In the genomic region with DNA sequence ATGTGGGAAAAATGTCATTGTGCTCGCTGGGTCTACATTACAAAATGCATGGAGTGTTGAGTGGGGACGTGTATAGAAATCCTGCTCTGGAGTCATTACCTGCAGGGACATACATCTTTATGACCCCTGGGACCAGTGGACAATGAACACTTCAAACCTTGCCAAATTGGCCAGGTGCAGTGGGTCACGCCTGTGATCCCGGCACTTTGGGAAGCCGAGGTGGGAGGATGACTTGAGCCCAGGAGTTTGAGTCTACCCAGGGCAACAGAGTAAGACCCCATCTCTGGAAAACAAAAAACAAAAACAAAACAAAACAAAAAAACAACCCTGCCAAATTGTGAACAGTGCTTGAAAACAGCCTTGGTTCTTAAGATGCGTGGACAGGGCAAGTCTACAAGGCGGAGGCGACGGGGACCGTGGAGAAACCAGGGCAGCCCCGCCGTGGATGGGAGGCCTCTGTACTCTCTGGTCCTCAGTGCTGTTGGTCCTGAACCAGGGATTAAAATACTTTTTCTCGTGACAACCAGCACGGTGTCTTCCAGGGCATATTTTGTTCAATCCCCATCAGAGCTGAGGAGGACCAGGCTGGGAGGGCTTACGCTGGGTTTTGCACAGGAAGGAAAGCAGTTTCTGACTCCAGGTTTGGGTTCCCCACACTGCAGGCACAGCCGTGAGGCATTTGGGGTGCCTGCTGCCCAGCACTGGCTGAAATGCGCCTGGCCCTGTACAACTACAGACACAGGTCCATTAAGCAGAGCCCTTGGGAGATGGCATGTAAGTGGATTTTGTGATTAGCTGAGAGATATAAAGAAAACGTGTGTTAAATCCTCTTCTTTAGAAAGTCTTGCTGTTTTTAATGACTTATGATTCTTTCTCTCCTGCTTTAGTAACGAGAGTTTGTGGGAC, we compare ENCODE assay signal across 15 cellular contexts. TPM values are rescaled to one million over a fixed set of nuclear protein-coding genes. Genes with fewer than 3 reads are reported as not detected.
DNase-seq lines count a peak whose midpoint lies in the region; ATAC-seq and TF ChIP-seq lines count a peak whose summit lies in the region.
"Had no signal": no experiment of that assay in that cellular context is flagged by ENCODE, and none has a peak within 500 bp of the region (broad histone marks: within the 10 kb centered on the region; RNA-seq: fewer than 3 reads in every experiment).

No MANE protein-coding gene starts in this region.

- H3K4me3 ChIP-seq in OCI-LY1 (ENCODE audit: low read depth, low read length, poor library complexity, severe bottlenecking) (peak overlapping the region; percentile 3), mesenchymal stem cell (ENCODE audit: insufficient read depth in 1 of 2, low read depth in 1 of 2, low read length in 2 of 2) (peak overlapping the region in 1 of 2 experiments; percentile 4)
- H3K4me3 ChIP-seq: lower lobe of right lung had no signal

- peaks cover 62% of the 10 kb centered on the region for H3K4me1 ChIP-seq in OCI-LY1 (ENCODE audit: insufficient read depth, low read length, severe bottlenecking)
- H3K4me1 ChIP-seq in mesenchymal stem cell (ENCODE audit: control insufficient read depth, insufficient read depth, low read depth, low read length) = no peaks in the 10 kb centered on the region
- H3K4me1 ChIP-seq: lower lobe of right lung had no signal

- H2BK5ac ChIP-seq in mesenchymal stem cell (ENCODE audit: low read depth, low read length, poor library complexity, severe bottlenecking) = no peak overlapping the region

- H4K8ac ChIP-seq in mesenchymal stem cell (ENCODE audit: low read length) = peak overlapping the region; percentile 16

- no peak overlapping the region for H2BK120ac ChIP-seq in mesenchymal stem cell (ENCODE audit: low read depth, low read length)

- H3K9me3 ChIP-seq in OCI-LY1 (ENCODE audit: low read length) (no peaks in the 10 kb centered on the region), mesenchymal stem cell (ENCODE audit: control insufficient read depth, low read length) (no peaks in the 10 kb centered on the region)
- H3K9me3 ChIP-seq: lower lobe of right lung had no signal

- in situ Hi-C loops in GM13976 (cut with MboI; ENCODE audit: low sequenced_read_pairs, unreplicated experiment) = no loop called here

- H3K79me2 ChIP-seq in OCI-LY1 (ENCODE audit: insufficient read depth, low read length) = no peaks in the 10 kb centered on the region

- H3K27ac ChIP-seq in OCI-LY1 (ENCODE audit: low read depth, low read length, poor library complexity, severe bottlenecking) = peak overlapping the region; percentile 85
- H3K27ac ChIP-seq in mesenchymal stem cell (ENCODE audit: low read length, poor library complexity, severe bottlenecking) = no peak overlapping the region
- H3K27ac ChIP-seq: lower lobe of right lung had no signal

- ATAC-seq in GM18873 (IDR thresholded peaks at IDR 0.05; ENCODE audit: low FRiP score, unreplicated experiment) = no peak
- ATAC-seq: CD8-positive, alpha-beta T cell; lower lobe of right lung; T-helper 17 cell had no signal

- H3K4me2 ChIP-seq in OCI-LY1 (ENCODE audit: low read length) (peak overlapping the region; percentile 38; the same call in 1 of the 2 replicates), mesenchymal stem cell (ENCODE audit: low read length, poor library complexity, severe bottlenecking) (no peak overlapping the region)

- H3K79me1 ChIP-seq in mesenchymal stem cell (replicated peaks; ENCODE audit: low read length, poor library complexity, severe bottlenecking) = no peaks in the 10 kb centered on the region

- no peaks in the 10 kb centered on the region; the same call in 1 of the 2 replicates for H3F3A ChIP-seq in OCI-LY1 (ENCODE audit: insufficient read depth, low read length)

- H3K27me3 ChIP-seq in OCI-LY1 (ENCODE audit: insufficient read depth, low read length) (no peaks in the 10 kb centered on the region), mesenchymal stem cell (ENCODE audit: control insufficient read depth in 1 of 2, insufficient read depth in 1 of 2, low read length in 2 of 2) (peaks cover 0 to 15% of the 10 kb centered on the region in 2 experiments)

- H3K4ac ChIP-seq in mesenchymal stem cell (ENCODE audit: low read depth in 1 of 2, low read length in 2 of 2) = peak overlapping the region in 1 of 2 experiments; percentile 53

- H3K18ac ChIP-seq in mesenchymal stem cell (ENCODE audit: low read depth in 1 of 2, low read length in 2 of 2) = no peak overlapping the region

- H3K14ac ChIP-seq in mesenchymal stem cell (ENCODE audit: low read length in 2 of 2) = no peak overlapping the region

- no peaks in the 10 kb centered on the region for H3K36me3 ChIP-seq in OCI-LY1 (ENCODE audit: insufficient read depth, low read length)
- H3K36me3 ChIP-seq in mesenchymal stem cell (ENCODE audit: control insufficient read depth in 1 of 2, insufficient read depth in 2 of 2, low read depth in 1 of 2, low read length in 2 of 2) = peaks cover 0 to 3% of the 10 kb centered on the region in 2 experiments
- H3K36me3 ChIP-seq: lower lobe of right lung had no signal

- no peaks in the 10 kb centered on the region for H4K20me1 ChIP-seq in OCI-LY1 (ENCODE audit: insufficient read depth, low read length)

- H4K91ac ChIP-seq in mesenchymal stem cell (ENCODE audit: low read length) = no peak overlapping the region

- H2BK12ac ChIP-seq in mesenchymal stem cell (ENCODE audit: low read length in 2 of 2) = no peak overlapping the region

- WGBS in mesenchymal stem cell = 85% methylated on average over 18 of the region's 19 CpGs

- TF ChIP-seq CTCF in GM13976 (IDR thresholded peaks at IDR 0.05; ENCODE audit: borderline replicate concordance, control extremely low read depth, extremely low read depth, insufficient read depth, missing control alignments) (no peak), OCI-LY1 (IDR thresholded peaks at IDR 0.05; ENCODE audit: low read length) (no peak)

- H2AK5ac ChIP-seq in mesenchymal stem cell (ENCODE audit: low read length, severe bottlenecking) = no peak overlapping the region

- H3K9me2 ChIP-seq in OCI-LY1 (ENCODE audit: low read depth, low read length) = no peaks in the 10 kb centered on the region

- no peak overlapping the region for H3K23ac ChIP-seq in mesenchymal stem cell (ENCODE audit: low read length in 2 of 2)

- no peak overlapping the region; the same call in 1 of the 2 replicates for H2AFZ ChIP-seq in OCI-LY1 (ENCODE audit: low read length)
- no peak overlapping the region for H2AFZ ChIP-seq in mesenchymal stem cell (ENCODE audit: low read depth, low read length)

- peak overlapping the region; percentile 46; the same call in 1 of the 2 replicates for H3K9ac ChIP-seq in OCI-LY1 (ENCODE audit: low read length)
- no peak overlapping the region for H3K9ac ChIP-seq in mesenchymal stem cell (ENCODE audit: low read length)

- H2BK15ac ChIP-seq in mesenchymal stem cell (ENCODE audit: low read depth, poor library complexity, severe bottlenecking) = no peak overlapping the region

- DNase-seq in NCI-H1436 (lab: John Stamatoyannopoulos, UW) (peak; percentile 18), NCI-H1436 treated with DMSO at 0.1 percent for 48 hours (lab: John Stamatoyannopoulos, UW) (no peak), GM13976 (ENCODE audit: low spot score) (peak; percentile 9), mesenchymal stem cell (no peak), SKM-1 (lab: John Stamatoyannopoulos, UW; ENCODE audit: unreplicated experiment) (no peak), cerebellar cortex (ENCODE audit: low spot score) (no peak)
- DNase-seq: effector CD8-positive, alpha-beta T cell; GDM1; H9; lower lobe of right lung; NCI-H226; T-helper 17 cell had no signal

RNA-seq across cellular contexts. Expression of a gene that starts 13.7 kb away (rescaled TPM):
- 54.5 TPM for polyA plus RNA-seq in mesenchymal stem cell (2013, experiment 1 of 2)
- polyA plus RNA-seq in mesenchymal stem cell (2013, experiment 2 of 2) = 53.6 TPM

RNA-seq across cellular contexts. Expression of a gene that starts 33.6 kb away (rescaled TPM):
- polyA plus RNA-seq in mesenchymal stem cell (2013, experiment 1 of 2) = 4,758 TPM
- 4,603 TPM for polyA plus RNA-seq in mesenchymal stem cell (2013, experiment 2 of 2)

RNA-seq across cellular contexts. Expression of a gene that starts 49.4 kb away (rescaled TPM):
- polyA plus RNA-seq in mesenchymal stem cell (2013, experiment 1 of 2) = 0.11 TPM
- polyA plus RNA-seq in mesenchymal stem cell (2013, experiment 2 of 2) = 0.10 TPM

RNA-seq across cellular contexts. Expression of a gene that starts 50.5 kb away (rescaled TPM):
- 28.0 TPM for polyA plus RNA-seq in mesenchymal stem cell (2013, experiment 1 of 2)
- polyA plus RNA-seq in mesenchymal stem cell (2013, experiment 2 of 2) = 28.9 TPM

Comparison
In these comparisons a context has a peak if more than half of its experiments do, and no peak if none do; other contexts are left out.
1. DNase-seq: peak in NCI-H1436 (single experiment) and GM13976 (single experiment); none in NCI-H1436 treated with DMSO at 0.1 percent for 48 hours (single experiment), mesenchymal stem cell (single experiment), SKM-1 (single experiment) and cerebellar cortex (single experiment).